In genomic region chr11:77677138-77677537, GRCh38 we compare ENCODE assay signal across 18 cellular contexts. TPM values are rescaled to one million over a fixed set of nuclear protein-coding genes. Genes with fewer than 3 reads are reported as not detected.
DNase-seq lines count a peak whose midpoint lies in the region; TF ChIP-seq lines count a peak whose summit lies in the region.
"Had no signal": no experiment of that assay in that cellular context is flagged by ENCODE, and none has a peak within 500 bp of the region (broad histone marks: within the 10 kb centered on the region; RNA-seq: fewer than 3 reads in every experiment).

No MANE protein-coding gene starts in this region.

- no peaks in the 10 kb centered on the region for H3K27me3 Mint-ChIP-seq in MCF 10A (ENCODE audit: insufficient read depth, unreplicated experiment)
- H3K27me3 Mint-ChIP-seq in activated T-helper 2 cell treated with anti-CD3 and anti-CD28 coated beads, Interferon-gamma antibody, Interleukin-2, Interleukin-4, amounts not matched to agents 10 μg/mL and 5 μg/mL and 100 μg/mL, durations not matched to agents 14 hours and 24 hours and 36 hours (ENCODE audit: low read depth), result no peaks in the 10 kb centered on the region
- no peaks in the 10 kb centered on the region for H3K27me3 Mint-ChIP-seq in activated CD4-positive, alpha-beta memory T cell treated with anti-CD3 and anti-CD28 coated beads, Interleukin-2, amount 10 ng/mL, durations not matched to agents 7 days and 5 days
- H3K27me3 Mint-ChIP-seq: CD4-positive, CD25-positive, alpha-beta regulatory T cell had no signal

- no peaks in the 10 kb centered on the region for H3K9me3 Mint-ChIP-seq in MCF 10A (ENCODE audit: unreplicated experiment)
- no peaks in the 10 kb centered on the region for H3K9me3 Mint-ChIP-seq in activated T-helper 2 cell treated with anti-CD3 and anti-CD28 coated beads, Interferon-gamma antibody, Interleukin-2, Interleukin-4, amounts not matched to agents 10 μg/mL and 5 μg/mL and 100 μg/mL, durations not matched to agents 14 hours and 24 hours and 36 hours
- no peaks in the 10 kb centered on the region for H3K9me3 Mint-ChIP-seq in activated CD4-positive, alpha-beta memory T cell treated with anti-CD3 and anti-CD28 coated beads, Interleukin-2, amount 10 ng/mL, durations not matched to agents 7 days and 5 days

- H3K4me3 ChIP-seq in breast epithelium, result no peak overlapping the region
- H3K4me3 ChIP-seq: A549 had no signal

- H3K9me3 ChIP-seq in breast epithelium, result no peaks in the 10 kb centered on the region
- H3K9me3 ChIP-seq: A549 had no signal

- H3K27ac ChIP-seq in breast epithelium, result no peak overlapping the region
- H3K27ac ChIP-seq: A549, HL-60 had no signal

- peaks cover 79% of the 10 kb centered on the region for H3K36me3 Mint-ChIP-seq in MCF 10A (ENCODE audit: insufficient read depth, unreplicated experiment)
- H3K36me3 Mint-ChIP-seq in activated T-helper 2 cell treated with anti-CD3 and anti-CD28 coated beads, Interferon-gamma antibody, Interleukin-2, Interleukin-4, amounts not matched to agents 10 μg/mL and 5 μg/mL and 100 μg/mL, durations not matched to agents 14 hours and 24 hours and 36 hours (ENCODE audit: low read depth), result peaks cover 70% of the 10 kb centered on the region
- peaks cover 42% of the 10 kb centered on the region for H3K36me3 Mint-ChIP-seq in activated CD4-positive, alpha-beta memory T cell treated with anti-CD3 and anti-CD28 coated beads, Interleukin-2, amount 10 ng/mL, durations not matched to agents 7 days and 5 days (ENCODE audit: low read depth)

- intact Hi-C loops in MCF 10A (cut with micrococcal nuclease), result no loop called here
- intact Hi-C loops in breast epithelium (cut with DNase I; ENCODE audit: low total_unique reads), result no loop called here
- intact Hi-C loops in activated T-helper 2 cell treated with anti-CD3 and anti-CD28 coated beads, Interferon-gamma antibody, Interleukin-2, Interleukin-4, amounts not matched to agents 10 μg/mL and 5 μg/mL and 100 μg/mL, durations not matched to agents 14 hours and 24 hours and 36 hours (cut with micrococcal nuclease), result no loop called here

- no peak for TF ChIP-seq POLR2A in breast epithelium (IDR thresholded peaks at IDR 0.05)

- no TSS peak for BruUV-seq in MCF 10A (replicated peaks; lab: Mats Ljungman, UMichigan)

- H3K4me1 Mint-ChIP-seq in MCF 10A (ENCODE audit: insufficient read depth, unreplicated experiment), result peaks cover 6% of the 10 kb centered on the region
- H3K4me1 Mint-ChIP-seq in activated T-helper 2 cell treated with anti-CD3 and anti-CD28 coated beads, Interferon-gamma antibody, Interleukin-2, Interleukin-4, amounts not matched to agents 10 μg/mL and 5 μg/mL and 100 μg/mL, durations not matched to agents 14 hours and 24 hours and 36 hours (ENCODE audit: low read depth), result no peaks in the 10 kb centered on the region
- no peaks in the 10 kb centered on the region for H3K4me1 Mint-ChIP-seq in activated CD4-positive, alpha-beta memory T cell treated with anti-CD3 and anti-CD28 coated beads, Interleukin-2, amount 10 ng/mL, durations not matched to agents 7 days and 5 days

- POLR2A ChIA-PET in MCF 10A (lab: Yijun Ruan, JAX), result no interaction called here
- POLR2A ChIA-PET in activated CD4-positive, alpha-beta memory T cell treated with anti-CD3 and anti-CD28 coated beads, Interleukin-2, amount 10 ng/mL, durations not matched to agents 7 days and 5 days (lab: Charles Lee), result no interaction called here

- H3K27me3 ChIP-seq in breast epithelium, result no peaks in the 10 kb centered on the region

- no peak for TF ChIP-seq CTCF in MCF 10A (IDR thresholded peaks at IDR 0.05; ENCODE audit: unreplicated experiment)
- TF ChIP-seq CTCF in breast epithelium (IDR thresholded peaks at IDR 0.05), result no peak

- H3K4me1 ChIP-seq in breast epithelium, result no peaks in the 10 kb centered on the region

- H3K27ac Mint-ChIP-seq in MCF 10A (ENCODE audit: low read depth, unreplicated experiment), result peak overlapping the region; percentile 10
- H3K27ac Mint-ChIP-seq in activated T-helper 2 cell treated with anti-CD3 and anti-CD28 coated beads, Interferon-gamma antibody, Interleukin-2, Interleukin-4, amounts not matched to agents 10 μg/mL and 5 μg/mL and 100 μg/mL, durations not matched to agents 14 hours and 24 hours and 36 hours, result peak overlapping the region; percentile 19
- no peak overlapping the region for H3K27ac Mint-ChIP-seq in activated CD4-positive, alpha-beta memory T cell treated with anti-CD3 and anti-CD28 coated beads, Interleukin-2, amount 10 ng/mL, durations not matched to agents 7 days and 5 days

- DNase-seq in MCF 10A (ENCODE audit: unreplicated experiment) (no peak), breast epithelium (ENCODE audit: low spot score in 2 of 2) (no peak), fibroblast of peridontal ligament (ENCODE audit: extremely low read depth) (peak; percentile 8), cerebellum (ENCODE audit: low spot score) (no peak), anterior cingulate cortex (lab: John Stamatoyannopoulos, UW) (no peak)
- no peak for DNase-seq in activated T-helper 2 cell treated with anti-CD3 and anti-CD28 coated beads, Interferon-gamma antibody, Interleukin-2, Interleukin-4, amounts not matched to agents 10 μg/mL and 5 μg/mL and 100 μg/mL, durations not matched to agents 14 hours and 24 hours and 36 hours (ENCODE audit: low spot score)
- DNase-seq in activated CD4-positive, alpha-beta memory T cell treated with anti-CD3 and anti-CD28 coated beads, Interleukin-2, amount 10 ng/mL, durations not matched to agents 7 days and 5 days, result no peak
- DNase-seq: CD4-positive, CD25-positive, alpha-beta regulatory T cell; H7; KBM-7; NCI-H1105; NCI-H2029 treated with DMSO at 0.1 percent for 48 hours; NCI-H226; NCI-H510A treated with DMSO at 0.1 percent for 48 hours; NCI-H748 treated with DMSO at 0.1 percent for 48 hours; NK-92 treated with Interleukin-12 subunit alpha and Interleukin-12 subunit beta, amount 100 ng/mL, for 24 hours had no signal

- H3K36me3 ChIP-seq in breast epithelium, result peaks cover 6% of the 10 kb centered on the region

- CTCF ChIA-PET in MCF 10A (lab: Yijun Ruan, JAX), result no interaction called here
- CTCF ChIA-PET in activated CD4-positive, alpha-beta memory T cell treated with anti-CD3 and anti-CD28 coated beads, Interleukin-2, amount 10 ng/mL, durations not matched to agents 7 days and 5 days (lab: Charles Lee), result interaction anchor here (0.8 kb wide), 1 partner anchor 11 kb away, joined by 3 read pairs; no protein-coding TSS in a partner anchor

- H3K4me3 Mint-ChIP-seq in MCF 10A (ENCODE audit: unreplicated experiment), result no peak overlapping the region
- no peak overlapping the region for H3K4me3 Mint-ChIP-seq in activated T-helper 2 cell treated with anti-CD3 and anti-CD28 coated beads, Interferon-gamma antibody, Interleukin-2, Interleukin-4, amounts not matched to agents 10 μg/mL and 5 μg/mL and 100 μg/mL, durations not matched to agents 14 hours and 24 hours and 36 hours (ENCODE audit: low read depth)
- H3K4me3 Mint-ChIP-seq in activated CD4-positive, alpha-beta memory T cell treated with anti-CD3 and anti-CD28 coated beads, Interleukin-2, amount 10 ng/mL, durations not matched to agents 7 days and 5 days, result no peak overlapping the region
- H3K4me3 Mint-ChIP-seq: CD4-positive, CD25-positive, alpha-beta regulatory T cell had no signal

RNA-seq across cellular contexts. Expression of gene CLNS1A, which starts 39.5 kb away (rescaled TPM):
- total RNA-seq in MCF 10A (2022) (110 and 135 TPM in 2 replicates), breast epithelium (100 to 1,000 TPM in 2 of 3 donors, 10 to 100 TPM in 1; 57.4 to 129 (median 110) TPM), cerebellum (136 TPM)
- 153 and 157 TPM in 2 replicates for total RNA-seq in activated T-helper 2 cell treated with anti-CD3 and anti-CD28 coated beads, Interferon-gamma antibody, Interleukin-2, Interleukin-4, amounts not matched to agents 10 μg/mL and 5 μg/mL and 100 μg/mL, durations not matched to agents 14 hours and 24 hours and 36 hours
- total RNA-seq in activated CD4-positive, alpha-beta memory T cell treated with anti-CD3 and anti-CD28 coated beads, Interleukin-2, amount 10 ng/mL, durations not matched to agents 7 days and 5 days, result 100 to 1,000 TPM; 101 to 104 TPM
